10 cellular contexts compared by ENCODE assay signal in genomic region chr2:20465716-20466391, GRCh38. TPM values are rescaled to one million over a fixed set of nuclear protein-coding genes. Genes with fewer than 3 reads are reported as not detected.
DNase-seq lines count a peak whose midpoint lies in the region; ATAC-seq and TF ChIP-seq lines count a peak whose summit lies in the region.
"Had no signal": no experiment of that assay in that cellular context is flagged by ENCODE, and none has a peak within 500 bp of the region (broad histone marks: within the 10 kb centered on the region; RNA-seq: fewer than 3 reads in every experiment).

No MANE protein-coding gene starts in this region.

- TF ChIP-seq CTCF in VCaP (conservative IDR thresholded peaks at IDR 0.05) (no peak), uterus (IDR thresholded peaks at IDR 0.05) (no peak)

- H3K36me3 ChIP-seq in uterus = no peaks in the 10 kb centered on the region

- intact Hi-C loops in cardiac septum (cut with DNase I) (no loop called here), right cardiac atrium (cut with DNase I) (no loop called here), uterus (cut with DNase I; ENCODE audit: low total_unique reads) (no loop called here)

- no peak overlapping the region for H3K27ac ChIP-seq in right cardiac atrium (ENCODE audit: low read length)
- H3K27ac ChIP-seq in VCaP = peak overlapping the region; percentile 99
- H3K27ac ChIP-seq in uterus = peak overlapping the region; percentile 49 to 73

- no peaks in the 10 kb centered on the region for H3K9me3 ChIP-seq in right cardiac atrium (ENCODE audit: control insufficient read depth, low read length)
- H3K9me3 ChIP-seq in uterus = no peaks in the 10 kb centered on the region

- DNase-seq in cardiac septum (ENCODE audit: low spot score) = peak; percentile 20
- no peak for DNase-seq in right cardiac atrium
- peak; percentile 49 for DNase-seq in mesenteric fat pad (ENCODE audit: low spot score)
- no peak for DNase-seq in uterus
- DNase-seq in stimulated activated CD4-positive, alpha-beta T cell treated with anti-CD3 and anti-CD28 coated beads, Interleukin-4, amount 100 ng/mL, for 4 hours = no peak
- no peak for DNase-seq in NOMO-1 treated with dmso at 0.1 percent for 144 hours (lab: John Stamatoyannopoulos, UW; ENCODE audit: unreplicated experiment)
- DNase-seq: naive B cell; stimulated activated CD4-positive, alpha-beta T cell treated with anti-CD3 and anti-CD28 coated beads, Interleukin-12 subunit alpha, Interleukin-12 subunit beta, amount 100 ng/mL, for 4 hours had no signal

- ATAC-seq in right cardiac atrium = no peak
- ATAC-seq in GM18870 (IDR thresholded peaks at IDR 0.05; ENCODE audit: unreplicated experiment) = no peak

- no peak for TF ChIP-seq POLR2A in uterus (IDR thresholded peaks at IDR 0.05)

- H3K27me3 ChIP-seq in right cardiac atrium (ENCODE audit: control insufficient read depth, insufficient read depth) = no peaks in the 10 kb centered on the region
- H3K27me3 ChIP-seq in uterus = no peaks in the 10 kb centered on the region

- H3K4me1 ChIP-seq in right cardiac atrium (ENCODE audit: control insufficient read depth, insufficient read depth, low read length) = no peaks in the 10 kb centered on the region
- H3K4me1 ChIP-seq in uterus = no peaks in the 10 kb centered on the region

- WGBS in right cardiac atrium = 93% methylated on average over 4 of the region's 4 CpGs

- H3K4me3 ChIP-seq in right cardiac atrium (ENCODE audit: low read length) (no peak overlapping the region), uterus (no peak overlapping the region)

RNA-seq across cellular contexts. Expression of gene RHOB, which starts 19.0 kb away (rescaled TPM):
- total RNA-seq in cardiac septum (98.4 TPM), right cardiac atrium (100 to 1,000 TPM; 141 to 365 (median 217) TPM), mesenteric fat pad (677 TPM), uterus (1,000 to 10,000 TPM in 1 of 4 donors, 100 to 1,000 TPM in 3; 242 to 1,280 (median 486) TPM)
- 315 TPM for polyA plus RNA-seq in right cardiac atrium

Comparison
In these comparisons a context has a peak if more than half of its experiments do, and no peak if none do; other contexts are left out.
1. DNase-seq: peak in cardiac septum (single experiment) and mesenteric fat pad (single experiment); none in right cardiac atrium (0 of 3), uterus (0 of 2), stimulated activated CD4-positive, alpha-beta T cell treated with anti-CD3 and anti-CD28 coated beads, Interleukin-4, amount 100 ng/mL, for 4 hours (0 of 2) and NOMO-1 treated with dmso at 0.1 percent for 144 hours (single experiment).